In genomic region chr1:46517010-46517600, GRCh38 we compare ENCODE assay signal across 12 cellular contexts. TPM values are rescaled to one million over a fixed set of nuclear protein-coding genes. Genes with fewer than 3 reads are reported as not detected.
DNase-seq lines count a peak whose midpoint lies in the region; ATAC-seq and TF ChIP-seq lines count a peak whose summit lies in the region.
"Had no signal": no experiment of that assay in that cellular context is flagged by ENCODE, and none has a peak within 500 bp of the region (broad histone marks: within the 10 kb centered on the region; RNA-seq: fewer than 3 reads in every experiment).

No MANE protein-coding gene starts in this region.

- peaks cover 31% of the 10 kb centered on the region for H3K27me3 Mint-ChIP-seq in activated T-cell treated with anti-CD3 and anti-CD28 coated beads, Interleukin-2, amount 50 U/mL, for 4 hours (ENCODE audit: low read depth)

- H3K4me3 Mint-ChIP-seq in activated T-cell treated with anti-CD3 and anti-CD28 coated beads, Interleukin-2, amount 50 U/mL, for 4 hours, result no peak overlapping the region
- H3K4me3 Mint-ChIP-seq: activated CD8-positive, alpha-beta memory T cell treated with anti-CD3 and anti-CD28 coated beads, Interleukin-2, amount 10 ng/mL, durations not matched to agents 7 days and 5 days had no signal

- H3K4me2 ChIP-seq in hepatocyte, result peak overlapping the region; percentile 49

- no peaks in the 10 kb centered on the region for H3K79me2 ChIP-seq in hepatocyte

- H3K9me3 ChIP-seq in hepatocyte (ENCODE audit: low read depth) (no peaks in the 10 kb centered on the region), upper lobe of right lung (no peaks in the 10 kb centered on the region)

- H3K9me2 ChIP-seq in hepatocyte (replicated peaks; ENCODE audit: insufficient read depth), result no peaks in the 10 kb centered on the region

- no peaks in the 10 kb centered on the region for H3K36me3 Mint-ChIP-seq in activated T-cell treated with anti-CD3 and anti-CD28 coated beads, Interleukin-2, amount 50 U/mL, for 4 hours (ENCODE audit: insufficient read depth)
- H3K36me3 Mint-ChIP-seq: activated CD8-positive, alpha-beta memory T cell treated with anti-CD3 and anti-CD28 coated beads, Interleukin-2, amount 10 ng/mL, durations not matched to agents 7 days and 5 days had no signal

- H3K27me3 ChIP-seq in hepatocyte (no peaks in the 10 kb centered on the region), upper lobe of right lung (no peaks in the 10 kb centered on the region)

- H3K4me3 ChIP-seq in hepatocyte (no peak overlapping the region), upper lobe of right lung (no peak overlapping the region)

- ATAC-seq in upper lobe of right lung, result peak; percentile 90
- ATAC-seq in activated T-cell treated with anti-CD3 and anti-CD28 coated beads, Interleukin-2, amount 50 U/mL, for 4 hours, result no peak
- ATAC-seq: activated CD8-positive, alpha-beta memory T cell treated with anti-CD3 and anti-CD28 coated beads, Interleukin-2, amount 10 ng/mL, durations not matched to agents 7 days and 5 days had no signal

- peaks cover 11% of the 10 kb centered on the region for H3K4me1 ChIP-seq in hepatocyte (ENCODE audit: insufficient read depth)
- peaks cover 2% of the 10 kb centered on the region for H3K4me1 ChIP-seq in upper lobe of right lung

- no peaks in the 10 kb centered on the region for H3K9me3 Mint-ChIP-seq in activated T-cell treated with anti-CD3 and anti-CD28 coated beads, Interleukin-2, amount 50 U/mL, for 4 hours

- no peak overlapping the region for H3K27ac ChIP-seq in hepatocyte
- no peak overlapping the region for H3K27ac ChIP-seq in upper lobe of right lung
- H3K27ac ChIP-seq: brain microvascular endothelial cell had no signal

- 5% methylated on average over 10 of the region's 10 CpGs for WGBS in hepatocyte (ENCODE audit: low lambda C conversion rate, missing lambda C conversion rate)

- intact Hi-C loops in upper lobe of right lung (cut with DNase I), result no loop called here

- TF ChIP-seq CTCF in hepatocyte (IDR thresholded peaks at IDR 0.05; ENCODE audit: poor library complexity) (no peak), upper lobe of right lung (IDR thresholded peaks at IDR 0.05) (no peak)

- no peak overlapping the region for H2AFZ ChIP-seq in hepatocyte

- DNase-seq in NCI-H748 (lab: John Stamatoyannopoulos, UW; ENCODE audit: unreplicated experiment), result peak; percentile 60
- no peak for DNase-seq in NCI-H748 treated with DMSO at 0.1 percent for 48 hours (lab: John Stamatoyannopoulos, UW)
- DNase-seq in NCI-H526 treated with DMSO at 0.1 percent for 48 hours (lab: John Stamatoyannopoulos, UW), result peak; percentile 31
- DNase-seq in hepatocyte (ENCODE audit: low spot score), result no peak
- peak; percentile 93 for DNase-seq in upper lobe of right lung
- DNase-seq in activated T-cell treated with anti-CD3 and anti-CD28 coated beads, Interleukin-2, amount 50 U/mL, for 4 hours, result no peak
- DNase-seq in C1 segment of cervical spinal cord (lab: John Stamatoyannopoulos, UW), result no peak
- DNase-seq in NCI-H2227 treated with DMSO at 0.1 percent for 48 hours (lab: John Stamatoyannopoulos, UW), result no peak
- DNase-seq: activated CD8-positive, alpha-beta memory T cell treated with anti-CD3 and anti-CD28 coated beads, Interleukin-2, amount 10 ng/mL, durations not matched to agents 7 days and 5 days; brain microvascular endothelial cell had no signal

- H3K4me1 Mint-ChIP-seq in activated T-cell treated with anti-CD3 and anti-CD28 coated beads, Interleukin-2, amount 50 U/mL, for 4 hours (ENCODE audit: low read depth), result peaks cover 5% of the 10 kb centered on the region

- H3K36me3 ChIP-seq in hepatocyte (replicated peaks; ENCODE audit: insufficient read depth, low read depth) (no peaks in the 10 kb centered on the region), upper lobe of right lung (no peaks in the 10 kb centered on the region)
- H3K36me3 ChIP-seq: brain microvascular endothelial cell had no signal

- no peaks in the 10 kb centered on the region for H4K20me1 ChIP-seq in hepatocyte (ENCODE audit: insufficient read depth, poor library complexity, severe bottlenecking)

RNA-seq across cellular contexts. Expression of gene DMBX1, which starts 27.5 kb away (rescaled TPM):
- total RNA-seq in hepatocyte (not detected in 2 replicates), upper lobe of right lung (not detected)
- 0.32 TPM in 1 of 2 replicates, not detected in the other for polyA plus RNA-seq in hepatocyte
- not detected for total RNA-seq in activated T-cell treated with anti-CD3 and anti-CD28 coated beads, Interleukin-2, amount 50 U/mL, for 4 hours
- total RNA-seq: glomerular endothelial cell, osteoblast had no signal

RNA-seq across cellular contexts. Expression of gene KNCN, which starts 34.3 kb away (rescaled TPM):
- not detected in 2 replicates for total RNA-seq in hepatocyte
- not detected in 2 replicates for polyA plus RNA-seq in hepatocyte
- total RNA-seq in upper lobe of right lung, result not detected
- not detected for total RNA-seq in activated T-cell treated with anti-CD3 and anti-CD28 coated beads, Interleukin-2, amount 50 U/mL, for 4 hours
- total RNA-seq: activated CD8-positive, alpha-beta memory T cell treated with anti-CD3 and anti-CD28 coated beads, Interleukin-2, amount 10 ng/mL, durations not matched to agents 7 days and 5 days; glomerular endothelial cell; osteoblast had no signal

Comparison
In these comparisons a context has a peak if more than half of its experiments do, and no peak if none do; other contexts are left out.
1. DNase-seq: peak in NCI-H748 (single experiment), NCI-H526 treated with DMSO at 0.1 percent for 48 hours (single experiment) and upper lobe of right lung (single experiment); none in NCI-H748 treated with DMSO at 0.1 percent for 48 hours (single experiment), hepatocyte (single experiment), activated T-cell treated with anti-CD3 and anti-CD28 coated beads, Interleukin-2, amount 50 U/mL, for 4 hours (single experiment), C1 segment of cervical spinal cord (0 of 14) and NCI-H2227 treated with DMSO at 0.1 percent for 48 hours (single experiment).